8 cellular contexts compared by ENCODE assay signal in genomic region chr6:3023663-3024483, GRCh38. TPM values are rescaled to one million over a fixed set of nuclear protein-coding genes. Genes with fewer than 3 reads are reported as not detected.
DNase-seq lines count a peak whose midpoint lies in the region; ATAC-seq and TF ChIP-seq lines count a peak whose summit lies in the region.

No MANE protein-coding gene starts in this region.

- peaks cover 22% of the 10 kb centered on the region for H3K36me3 ChIP-seq in HUES6 (ENCODE audit: control insufficient read depth, insufficient read depth, low read length)

- peak overlapping the region; percentile 3 for H3K4me3 Mint-ChIP-seq in type B pancreatic cell

- peak overlapping the region; percentile 68 for H3K27ac Mint-ChIP-seq in type B pancreatic cell

- H3K9ac ChIP-seq in HUES6 (ENCODE audit: low read length): peak overlapping the region; percentile 78

- intact Hi-C loops in head of caudate nucleus (cut with DNase I): no loop called here
- intact Hi-C loops in posterior cingulate gyrus (cut with DNase I): no loop called here

- ATAC-seq in GM21515 (IDR thresholded peaks at IDR 0.05; ENCODE audit: unreplicated experiment): peak; percentile 75

- DNase-seq in DMS153 (lab: John Stamatoyannopoulos, UW) (peak; percentile 84), SHP77 treated with DMSO at 0.1 percent for 48 hours (lab: John Stamatoyannopoulos, UW) (peak; percentile 93), activated gamma-delta T cell treated with Interleukin-2 at 50 U/mL for 16 hours (peak; percentile 89), head of caudate nucleus (peak; percentile 20 to 80 (median 61)), posterior cingulate gyrus (peak; percentile 19 to 92 (median 46)), type B pancreatic cell (ENCODE audit: extremely low spot score, unreplicated experiment) (no peak)

- peaks cover 23% of the 10 kb centered on the region for H3K4me1 ChIP-seq in HUES6 (ENCODE audit: control insufficient read depth, insufficient read depth, low read length)

- H3K4me1 Mint-ChIP-seq in type B pancreatic cell (ENCODE audit: unreplicated experiment): peaks cover 16% of the 10 kb centered on the region

- H3K4me3 ChIP-seq in HUES6 (ENCODE audit: low read depth, low read length): peak overlapping the region; percentile 58

- peak overlapping the region; percentile 63; the same call in 1 of the 2 replicates for H3K27ac ChIP-seq in HUES6 (ENCODE audit: low read depth, low read length)

- peaks cover 17% of the 10 kb centered on the region for H3K36me3 Mint-ChIP-seq in type B pancreatic cell

- no peaks in the 10 kb centered on the region for H3K27me3 Mint-ChIP-seq in type B pancreatic cell

- 0 out of 2 replicates have a peak, but pooled peaks cover 2% of the 10 kb centered on the region for H3K9me3 ChIP-seq in HUES6 (ENCODE audit: control insufficient read depth, insufficient read depth, low read depth, low read length)

- H3K27me3 ChIP-seq in HUES6 (ENCODE audit: control insufficient read depth, insufficient read depth, low read length): no peaks in the 10 kb centered on the region

- H3K9me3 Mint-ChIP-seq in type B pancreatic cell: peaks cover 7% of the 10 kb centered on the region

- TF ChIP-seq CTCF in type B pancreatic cell (conservative IDR thresholded peaks at IDR 0.05): no peak

RNA-seq across cellular contexts. Expression of gene NQO2, which starts 24.2 kb away (rescaled TPM):
- 19.1 and 19.5 TPM in 2 replicates for total RNA-seq in type B pancreatic cell (ENCODE audit: low replicate concordance)

RNA-seq across cellular contexts. Expression of gene RIPK1, which starts 44.4 kb away (rescaled TPM):
- total RNA-seq in type B pancreatic cell (ENCODE audit: low replicate concordance): 14.7 and 16.3 TPM in 2 replicates

RNA-seq across cellular contexts. Expression of gene SERPINB6, which starts 52.5 kb away (rescaled TPM):
- 57.5 and 61.2 TPM in 2 replicates for total RNA-seq in type B pancreatic cell (ENCODE audit: low replicate concordance)
